13 cellular contexts compared by ENCODE assay signal in genomic region chr1:110508038-110508437, GRCh38. TPM values are rescaled to one million over a fixed set of nuclear protein-coding genes. Genes with fewer than 3 reads are reported as not detected.
A peak's percentile ranks its signal among the peaks of the same experiment; 100 is the strongest.
DNase-seq lines count a peak whose midpoint lies in the region; ATAC-seq, FAIRE-seq and TF ChIP-seq lines count a peak whose summit lies in the region.
"Had no signal": no experiment of that assay in that cellular context is flagged by ENCODE, and none has a peak within 500 bp of the region (broad histone marks: within the 10 kb centered on the region; RNA-seq: fewer than 3 reads in every experiment).

No MANE protein-coding gene starts in this region.

- H3K36me3 ChIP-seq in H1 (ENCODE audit: control insufficient read depth in 2 of 4, insufficient read depth in 4 of 4, low read length in 3 of 4), result no peaks in the 10 kb centered on the region

- no peaks in the 10 kb centered on the region; a peak in 1 of 7 replicates for H3K27me3 ChIP-seq in H1 (replicated peaks in 1 of 4; ENCODE audit: control insufficient read depth in 3 of 4, extremely low read depth in 1 of 4, insufficient read depth in 3 of 4, low read length in 3 of 4)

- H3K14ac ChIP-seq in H1 (ENCODE audit: insufficient read length), result no peak overlapping the region

- no peak overlapping the region for H4K91ac ChIP-seq in H1 (replicated peaks; ENCODE audit: insufficient read length, low read length)

- H3K4me1 ChIP-seq in H1 (replicated peaks in 1 of 4; ENCODE audit: control insufficient read depth in 3 of 4, insufficient read depth in 4 of 4, low read length in 3 of 4), result peaks cover 0 to 7% (median 2%) of the 10 kb centered on the region in 4 experiments; a peak in 3 of 7 replicates

- no peak overlapping the region for H2BK5ac ChIP-seq in H1 (ENCODE audit: low read depth, low read length)

- TF ChIP-seq EP300 in H1 (IDR thresholded peaks at IDR 0.05; ENCODE audit: borderline replicate concordance in 1 of 2, low read depth in 2 of 2, low read length in 2 of 2), result no peak

- FAIRE-seq in H1 (lab: Jason Lieb, UNC), result no peak

- TF ChIP-seq POLR2A in H1 (IDR thresholded peaks at IDR 0.05; ENCODE audit: control extremely low read depth in 1 of 2, low read depth in 2 of 2, low read length in 2 of 2), result no peak

- no peaks in the 10 kb centered on the region for H3K36me3 Mint-ChIP-seq in activated T-helper 17 cell treated with anti-CD3 and anti-CD28 coated beads, Interleukin-2, amount 50 U/mL, for 72 hours (ENCODE audit: low read depth)

- H3K9ac ChIP-seq in H1 (replicated peaks in 1 of 4; ENCODE audit: extremely low read depth in 1 of 4, low read depth in 3 of 4, low read length in 3 of 4), result no peak overlapping the region

- CTCF ChIA-PET in H1 (lab: Charles Lee; ENCODE audit: partially characterized antibody), result interaction anchor here (0.7 to 9.1 kb wide), 10 partner anchors 12 to 305 kb away, joined by 3 to 85 read pairs (median 5); no protein-coding TSS in a partner anchor

- H3K27ac Mint-ChIP-seq in activated T-helper 17 cell treated with anti-CD3 and anti-CD28 coated beads, Interleukin-2, amount 50 U/mL, for 72 hours, result no peak overlapping the region

- H3K27ac ChIP-seq in H1 (ENCODE audit: low read depth, low read length), result no peak overlapping the region

- DNase-seq in Right ventricle myocardium inferior (ENCODE audit: missing footprints) (peak; percentile 83), cardiac septum (ENCODE audit: low spot score) (no peak), H1 (ENCODE audit: low read depth in 1 of 2, low spot score in 2 of 2) (peak in 1 of 2 experiments; percentile 58), medulla oblongata (ENCODE audit: extremely low spot score) (peak; percentile 24), amniotic stem cell (lab: John Stamatoyannopoulos, UW) (no peak)
- no peak for DNase-seq in stimulated activated CD4-positive, alpha-beta T cell treated with anti-CD3 and anti-CD28 coated beads, Interleukin-2, amount 100 ng/mL, for 48 hours
- DNase-seq: NCI-H187 treated with DMSO at 0.1 percent for 48 hours; SHP77; stimulated activated CD4-positive, alpha-beta T cell treated with anti-CD3 and anti-CD28 coated beads, Interleukin-1b, Interleukin-23, amount 100 ng/mL, for 48 hours had no signal

- H3K79me1 ChIP-seq in H1 (ENCODE audit: low read depth, low read length), result no peaks in the 10 kb centered on the region

- H3K4me3 Mint-ChIP-seq in activated T-helper 17 cell treated with anti-CD3 and anti-CD28 coated beads, Interleukin-2, amount 50 U/mL, for 72 hours, result no peak overlapping the region

- H4K8ac ChIP-seq in H1 (ENCODE audit: extremely low read depth, insufficient read depth, low read length), result no peak overlapping the region

- 0 out of 4 replicates have a peak overlapping the region, but pooled peaks of 1 of the 2 experiments have one; percentile 26 for H3K4me2 ChIP-seq in H1 (ENCODE audit: insufficient read depth in 1 of 2, low read depth in 2 of 2, low read length in 2 of 2)

- H3K23me2 ChIP-seq in H1 (ENCODE audit: low read depth, low read length), result no peaks in the 10 kb centered on the region

- no peak overlapping the region for H4K5ac ChIP-seq in H1 (ENCODE audit: insufficient read length, low read depth, low read length)

- no peaks in the 10 kb centered on the region for H3K4me1 Mint-ChIP-seq in activated T-helper 17 cell treated with anti-CD3 and anti-CD28 coated beads, Interleukin-2, amount 50 U/mL, for 72 hours

- no peak overlapping the region for H3K23ac ChIP-seq in H1 (ENCODE audit: insufficient read length)

- POLR2A ChIA-PET in H1 (lab: Charles Lee; ENCODE audit: partially characterized antibody), result no interaction called here

- no peak overlapping the region for H2BK120ac ChIP-seq in H1 (replicated peaks; ENCODE audit: low read depth, low read length)

- H2AK5ac ChIP-seq in H1 (ENCODE audit: low read depth, low read length), result no peak overlapping the region

- no peaks in the 10 kb centered on the region for H3K79me2 ChIP-seq in H1 (ENCODE audit: control insufficient read depth in 1 of 2, insufficient read depth in 2 of 2, low read length in 2 of 2)

- ATAC-seq in Right ventricle myocardium inferior (peak; percentile 73), GM21723 (IDR thresholded peaks at IDR 0.05; ENCODE audit: unreplicated experiment) (no peak)
- no peak for ATAC-seq in activated T-helper 17 cell treated with anti-CD3 and anti-CD28 coated beads, Interleukin-2, amount 50 U/mL, for 72 hours (replicated peaks)

- peak overlapping the region; percentile 87; the same call in 1 of the 2 replicates for H2AFZ ChIP-seq in H1 (ENCODE audit: low read length)

- H3K56ac ChIP-seq in H1 (replicated peaks; ENCODE audit: insufficient read length, low read depth, low read length), result no peak overlapping the region

- 0 out of 2 replicates have a peak overlapping the region, but pooled peaks have one; percentile 50 for H2BK12ac ChIP-seq in H1 (ENCODE audit: low read depth, low read length)

- H3K18ac ChIP-seq in H1 (ENCODE audit: extremely low read depth, low read length), result no peak overlapping the region

- no peaks in the 10 kb centered on the region for H4K20me1 ChIP-seq in H1 (replicated peaks in 1 of 2; ENCODE audit: control insufficient read depth in 1 of 2, insufficient read depth in 2 of 2, low read length in 2 of 2)

- H3K9me3 ChIP-seq in H1 (ENCODE audit: insufficient read depth in 2 of 2, low read depth in 1 of 2, low read length in 1 of 2), result no peaks in the 10 kb centered on the region

- no peak overlapping the region for H2BK15ac ChIP-seq in H1 (ENCODE audit: low read length)

- H2BK20ac ChIP-seq in H1 (ENCODE audit: low read length), result no peak overlapping the region

- no peak for TF ChIP-seq RAD21 in H1 (IDR thresholded peaks at IDR 0.05 in 1 of 2, conservative IDR thresholded peaks at IDR 0.05 in 1 of 2; ENCODE audit: low read depth in 2 of 2, low read length in 2 of 2)

- intact Hi-C loops in Right ventricle myocardium inferior (cut with DNase I), result no loop called here
- intact Hi-C loops in cardiac septum (cut with DNase I), result no loop called here

- H3K27me3 Mint-ChIP-seq in activated T-helper 17 cell treated with anti-CD3 and anti-CD28 coated beads, Interleukin-2, amount 50 U/mL, for 72 hours, result peaks cover 4% of the 10 kb centered on the region

- no peak overlapping the region for H3K4me3 ChIP-seq in H1 (ENCODE audit: extremely low read depth in 1 of 4, insufficient read depth in 2 of 4, low read depth in 3 of 4, low read length in 4 of 4)

- peak overlapping the region; percentile 79 for H3K4ac ChIP-seq in H1 (replicated peaks; ENCODE audit: insufficient read length, low read depth, low read length)

- WGBS in H1 (ENCODE audit: extremely low coverage in 1 of 2, insufficient coverage in 1 of 2, insufficient read length in 1 of 2, insufficient replicate concordance in 2 of 2, low coverage in 1 of 2, low lambda C conversion rate in 2 of 2, missing lambda C conversion rate in 1 of 2), 2 experiments, result 45% methylated on average over 6 of the region's 6 CpGs; no CpG with 5 or more reads in 1 of the 2 experiments

- no peaks in the 10 kb centered on the region for H3K9me3 Mint-ChIP-seq in activated T-helper 17 cell treated with anti-CD3 and anti-CD28 coated beads, Interleukin-2, amount 50 U/mL, for 72 hours

- TF ChIP-seq CTCF in H1 (IDR thresholded peaks at IDR 0.05; ENCODE audit: control extremely low read depth in 1 of 3, insufficient read depth in 1 of 3, low read depth in 1 of 3, low read length in 3 of 3), result no peak

TF ChIP-seq in H1, 55 proteins besides CTCF, POLR2A, EP300 and RAD21:
- TF ChIP-seq SP2 (IDR thresholded peaks at IDR 0.05; ENCODE audit: low read length) (no peak), TEAD4 (IDR thresholded peaks at IDR 0.05; ENCODE audit: low read depth, low read length) (peak; percentile 55; the same call in 1 of the 2 replicates), CTBP2 (IDR thresholded peaks at IDR 0.05; ENCODE audit: borderline replicate concordance, insufficient read depth, insufficient read length, low read length) (peak; percentile 35), RXRA (IDR thresholded peaks at IDR 0.05; ENCODE audit: insufficient read depth, low read depth, low read length) (no peak)

RNA-seq across cellular contexts. Expression of gene KCNA10, which starts 10.9 kb away (rescaled TPM):
- total RNA-seq in Right ventricle myocardium inferior (not detected), cardiac septum (not detected)
- total RNA-seq in H1 (2021; fragmentation: NEBNext Ultra II Directional; extraction: Animal tissue kit (Norgen Biotek cat#: 25700)), result not detected in 2 replicates
- not detected in 2 replicates for polyA plus RNA-seq in H1 (2011; rRNA removed)
- not detected for polyA plus RNA-seq in H1 (2011; cell fraction: cytosol; rRNA removed)
- not detected for polyA plus RNA-seq in H1 (2011; cell fraction: nucleus; rRNA removed)
- polyA plus RNA-seq in H1 (2012, experiment 1 of 2), result not detected in 4 replicates
- polyA plus RNA-seq in H1 (2012, experiment 2 of 2), result not detected
- polyA plus RNA-seq in H1 (2013, experiment 1 of 2), result not detected
- polyA plus RNA-seq in H1 (2013, experiment 2 of 2), result not detected
- polyA minus RNA-seq in H1 (2011; rRNA and poly(A)+ RNA removed), result not detected in 2 replicates
- not detected for polyA minus RNA-seq in H1 (2011; cell fraction: cytosol; rRNA and poly(A)+ RNA removed)
- polyA minus RNA-seq in H1 (2011; cell fraction: nucleus; rRNA and poly(A)+ RNA removed), result not detected
- not detected for total RNA-seq in activated T-helper 17 cell treated with anti-CD3 and anti-CD28 coated beads, Interleukin-2, amount 50 U/mL, for 72 hours
- total RNA-seq: A673, temporal lobe had no signal

RNA-seq across cellular contexts. Expression of gene PROK1, which starts 57.1 kb away (rescaled TPM):
- not detected for total RNA-seq in Right ventricle myocardium inferior
- total RNA-seq in cardiac septum, result 0.46 TPM
- not detected in 2 replicates for total RNA-seq in H1 (2021; fragmentation: NEBNext Ultra II Directional; extraction: Animal tissue kit (Norgen Biotek cat#: 25700))
- polyA plus RNA-seq in H1 (2011; rRNA removed), result 0.12 and 0.20 TPM in 2 replicates
- not detected for polyA plus RNA-seq in H1 (2011; cell fraction: cytosol; rRNA removed)
- polyA plus RNA-seq in H1 (2011; cell fraction: nucleus; rRNA removed), result 0.24 TPM
- 0.13 TPM in 1 of 4 replicates, not detected in the others for polyA plus RNA-seq in H1 (2012, experiment 1 of 2)
- not detected for polyA plus RNA-seq in H1 (2012, experiment 2 of 2)
- polyA plus RNA-seq in H1 (2013, experiment 1 of 2), result not detected
- not detected for polyA plus RNA-seq in H1 (2013, experiment 2 of 2)
- polyA minus RNA-seq in H1 (2011; rRNA and poly(A)+ RNA removed), result 0.25 TPM in 1 of 2 replicates, not detected in the other
- not detected for polyA minus RNA-seq in H1 (2011; cell fraction: cytosol; rRNA and poly(A)+ RNA removed)
- polyA minus RNA-seq in H1 (2011; cell fraction: nucleus; rRNA and poly(A)+ RNA removed), result not detected
- total RNA-seq in activated T-helper 17 cell treated with anti-CD3 and anti-CD28 coated beads, Interleukin-2, amount 50 U/mL, for 72 hours, result not detected
- total RNA-seq: A673 had no signal

Comparison
In these comparisons a context has a peak if more than half of its experiments do, and no peak if none do; other contexts are left out.
1. DNase-seq: peak in Right ventricle myocardium inferior (single experiment) and medulla oblongata (single experiment); none in cardiac septum (single experiment), amniotic stem cell (single experiment) and stimulated activated CD4-positive, alpha-beta T cell treated with anti-CD3 and anti-CD28 coated beads, Interleukin-2, amount 100 ng/mL, for 48 hours (0 of 2).